In the genomic region with DNA sequence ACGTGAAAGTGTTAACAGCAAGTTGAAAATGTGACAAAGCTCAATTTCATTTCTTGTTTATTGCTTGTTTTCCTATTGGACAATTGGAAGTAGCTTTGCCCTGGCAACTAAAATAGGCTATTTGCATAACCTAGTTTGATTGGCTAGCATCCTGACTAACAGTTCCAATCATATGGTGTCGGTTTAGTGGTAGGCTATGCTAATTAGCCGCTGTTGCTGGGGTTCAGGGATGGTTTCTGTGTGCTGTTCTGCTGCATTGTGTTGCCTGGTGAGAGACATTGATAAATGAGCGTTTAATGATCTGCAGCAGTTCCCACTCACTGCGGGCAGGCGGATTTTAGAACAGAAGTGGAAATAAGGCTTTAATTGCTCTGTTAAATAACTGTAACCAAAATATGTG, we compare ENCODE assay signal across 8 cellular contexts.
A peak's percentile ranks its signal among the peaks of the same experiment; 100 is the strongest.
DNase-seq lines count a peak whose midpoint lies in the region; ATAC-seq and TF ChIP-seq lines count a peak whose summit lies in the region.

No MANE protein-coding gene starts in this region.

- H3K4me1 Mint-ChIP-seq in nephron progenitor cell: peaks cover 28% of the 10 kb centered on the region

- DNase-seq in ACHN: peak; percentile 89
- DNase-seq in H4 (ENCODE audit: low spot score): peak; percentile 41
- DNase-seq in NCI-H510A (lab: John Stamatoyannopoulos, UW): peak; percentile 85
- peak; percentile 35 for DNase-seq in activated CD8-positive, alpha-beta memory T cell treated with anti-CD3 and anti-CD28 coated beads, Interleukin-2, amount 50 U/mL, for 4 hours
- DNase-seq in fibroblast of the conjunctiva (ENCODE audit: low read depth): peak; percentile 90
- DNase-seq in nephron progenitor cell: peak; percentile 65

- H3K9me3 Mint-ChIP-seq in nephron progenitor cell: peaks cover 11% of the 10 kb centered on the region

- H3K4me3 Mint-ChIP-seq in nephron progenitor cell: no peak overlapping the region

- TF ChIP-seq CTCF in nephron progenitor cell (IDR thresholded peaks at IDR 0.05): no peak

- no peak for ATAC-seq in GM21576 (IDR thresholded peaks at IDR 0.05; ENCODE audit: unreplicated experiment)
- no peak for ATAC-seq in HG03159 (IDR thresholded peaks at IDR 0.05; ENCODE audit: unreplicated experiment)

- in situ Hi-C loops in ACHN (cut with HindIII; ENCODE audit: low pct_ligation_motif_present, low pct_unique_long_range_greater_than_20kb, low sequenced_read_pairs): no loop called here

- H3K36me3 Mint-ChIP-seq in nephron progenitor cell (ENCODE audit: low read depth): peaks cover 35% of the 10 kb centered on the region

- no peak overlapping the region for H3K27ac Mint-ChIP-seq in nephron progenitor cell

- H3K27me3 Mint-ChIP-seq in nephron progenitor cell (ENCODE audit: low read depth, poor library complexity): no peaks in the 10 kb centered on the region

Comparison
In these comparisons a context has a peak if more than half of its experiments do, and no peak if none do; other contexts are left out.
1. DNase-seq: peak in every context shown above with its lines; median percentile 90 in fibroblast of the conjunctiva; 89 in ACHN; 85 in NCI-H510A; 65 in nephron progenitor cell; 41 in H4; 35 in activated CD8-positive, alpha-beta memory T cell treated with anti-CD3 and anti-CD28 coated beads, Interleukin-2, amount 50 U/mL, for 4 hours.